Comparison of ENCODE assay signal across 12 cellular contexts in the genomic region with DNA sequence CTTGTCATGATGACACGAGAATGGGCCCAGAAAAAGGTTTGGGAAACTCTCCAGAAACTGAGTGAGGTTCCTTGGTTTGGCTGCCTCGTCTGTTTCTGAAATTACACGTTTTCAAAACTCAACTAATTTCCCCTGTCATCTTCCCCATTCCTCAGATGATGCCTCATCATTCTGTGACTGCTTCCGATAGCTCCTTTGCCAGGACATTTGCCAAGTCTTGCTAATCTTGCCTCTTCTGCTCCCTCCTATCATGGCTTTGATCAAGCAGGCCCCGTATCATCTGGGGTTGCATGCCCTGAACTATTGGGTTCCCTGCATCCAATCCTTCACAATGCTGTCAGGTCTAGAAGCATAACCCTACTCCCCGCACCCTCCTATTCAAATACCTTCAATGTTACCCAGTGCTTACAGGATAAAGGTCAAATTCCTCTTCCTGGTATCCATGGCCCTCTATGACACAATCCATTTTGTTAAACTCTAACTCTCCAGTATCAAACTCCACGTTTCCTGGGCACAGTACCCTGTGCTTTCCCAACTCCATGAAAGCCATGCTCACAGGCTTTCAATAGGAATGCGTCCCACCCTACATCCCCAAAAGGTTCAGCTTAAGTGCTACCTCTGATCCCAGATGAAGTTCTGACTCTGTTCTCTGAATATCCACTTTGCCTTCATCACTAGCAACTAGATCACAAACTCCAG. TPM values are rescaled to one million over a fixed set of nuclear protein-coding genes. Genes with fewer than 3 reads are reported as not detected.
A peak's percentile ranks its signal among the peaks of the same experiment; 100 is the strongest.
DNase-seq lines count a peak whose midpoint lies in the region; ATAC-seq and TF ChIP-seq lines count a peak whose summit lies in the region.
"Had no signal": no experiment of that assay in that cellular context is flagged by ENCODE, and none has a peak within 500 bp of the region (broad histone marks: within the 10 kb centered on the region; RNA-seq: fewer than 3 reads in every experiment).

No MANE protein-coding gene starts in this region.

- H3K36me3 ChIP-seq in HCT116 (ENCODE audit: control insufficient read depth in 1 of 2, insufficient read depth in 2 of 2, low read length in 2 of 2), result peaks cover 42 to 43% of the 10 kb centered on the region in 2 experiments
- peaks cover 11 to 69% (median 58%) of the 10 kb centered on the region in 9 donors for H3K36me3 ChIP-seq in heart left ventricle

- DNase-seq in HCT116 (ENCODE audit: low read depth, low spot score) (no peak), heart left ventricle (no peak), skeletal muscle cell (ENCODE audit: low read depth) (peak; percentile 47), AML-193 (lab: John Stamatoyannopoulos, UW) (no peak), NCI-H1930 (lab: John Stamatoyannopoulos, UW) (no peak), GM10248 (ENCODE audit: extremely low spot score) (no peak)
- DNase-seq in activated naive CD8-positive, alpha-beta T cell treated with anti-CD3 and anti-CD28 coated beads, Interleukin-2, amount 10 ng/mL, durations not matched to agents 7 days and 5 days, result peak; percentile 5
- DNase-seq in central memory CD4-positive, alpha-beta T cell, result no peak
- DNase-seq: caudate nucleus, NCI-H524 treated with DMSO at 0.1 percent for 48 hours, T1000 had no signal

- H3K4me1 Mint-ChIP-seq in activated naive CD8-positive, alpha-beta T cell treated with anti-CD3 and anti-CD28 coated beads, Interleukin-2, amount 10 ng/mL, durations not matched to agents 7 days and 5 days, result no peaks in the 10 kb centered on the region
- H3K4me1 Mint-ChIP-seq: IgD-negative memory B cell had no signal

- 57 to 73% (median 64%) methylated on average over 8 of the region's 8 CpGs for WGBS in heart left ventricle, 4 donors

- TF ChIP-seq CTCF in HCT116 (IDR thresholded peaks at IDR 0.05 in 2 of 3, conservative IDR thresholded peaks at IDR 0.05 in 1 of 3; ENCODE audit: borderline replicate concordance in 1 of 3, insufficient read depth in 1 of 3, low read depth in 2 of 3, low read length in 2 of 3) (no peak), heart left ventricle (IDR thresholded peaks at IDR 0.05) (no peak), GM10248 (IDR thresholded peaks at IDR 0.05; ENCODE audit: control extremely low read depth, extremely low read depth, low read depth, missing control alignments) (no peak)

- intact Hi-C loops in HCT116 (cut with micrococcal nuclease) (no loop called here), heart left ventricle (cut with DNase I) (no loop called here)

- H3K27ac Mint-ChIP-seq in activated naive CD8-positive, alpha-beta T cell treated with anti-CD3 and anti-CD28 coated beads, Interleukin-2, amount 10 ng/mL, durations not matched to agents 7 days and 5 days, result no peak overlapping the region
- H3K27ac Mint-ChIP-seq: IgD-negative memory B cell had no signal

- H2AFZ ChIP-seq in HCT116 (ENCODE audit: low read depth, low read length, poor library complexity, severe bottlenecking), result no peak overlapping the region

- no peak overlapping the region for H3K4me2 ChIP-seq in HCT116 (ENCODE audit: low read length)

- H4K20me1 ChIP-seq in HCT116 (ENCODE audit: insufficient read depth), result no peaks in the 10 kb centered on the region

- H3K79me2 ChIP-seq in HCT116 (ENCODE audit: insufficient read depth, low read length), result peaks cover 6% of the 10 kb centered on the region

- no peaks in the 10 kb centered on the region for H3K9me3 Mint-ChIP-seq in activated naive CD8-positive, alpha-beta T cell treated with anti-CD3 and anti-CD28 coated beads, Interleukin-2, amount 10 ng/mL, durations not matched to agents 7 days and 5 days

- no TSS peak for BruUV-seq in HCT116 (replicated peaks; lab: Mats Ljungman, UMichigan)

- TF ChIP-seq RAD21 in HCT116 (IDR thresholded peaks at IDR 0.05; ENCODE audit: low read depth), result no peak

- no peak overlapping the region for H3K4me3 ChIP-seq in HCT116 (replicated peaks in 1 of 2; ENCODE audit: low read depth in 1 of 2, low read length in 2 of 2)
- H3K4me3 ChIP-seq in heart left ventricle, result no peak overlapping the region
- no peak overlapping the region for H3K4me3 ChIP-seq in skeletal muscle cell (ENCODE audit: low read depth, low read length)

- H3K27ac ChIP-seq in HCT116 (ENCODE audit: low read depth, low read length), result no peak overlapping the region
- no peak overlapping the region for H3K27ac ChIP-seq in heart left ventricle

- CTCF ChIA-PET in HCT116 (lab: Charles Lee), result no interaction called here
- CTCF ChIA-PET in GM10248 (lab: Yijun Ruan, JAX), result no interaction called here

- no peaks in the 10 kb centered on the region for H3K27me3 Mint-ChIP-seq in activated naive CD8-positive, alpha-beta T cell treated with anti-CD3 and anti-CD28 coated beads, Interleukin-2, amount 10 ng/mL, durations not matched to agents 7 days and 5 days
- H3K27me3 Mint-ChIP-seq: IgD-negative memory B cell had no signal

- no peak overlapping the region for H3K4me3 Mint-ChIP-seq in activated naive CD8-positive, alpha-beta T cell treated with anti-CD3 and anti-CD28 coated beads, Interleukin-2, amount 10 ng/mL, durations not matched to agents 7 days and 5 days
- H3K4me3 Mint-ChIP-seq: IgD-negative memory B cell had no signal

- RAD21 ChIA-PET in HCT116 (lab: Charles Lee; ENCODE audit: low non-redundant PET in 1 of 2, low total read pairs in 2 of 2, uncharacterized antibody in 2 of 2, unreplicated experiment in 2 of 2), result no interaction called here

- ATAC-seq in HCT116 (peak; percentile 22; the same call in 1 of the 2 replicates), heart left ventricle (peak; percentile 10 to 66 (median 46))
- ATAC-seq in activated naive CD8-positive, alpha-beta T cell treated with anti-CD3 and anti-CD28 coated beads, Interleukin-2, amount 10 ng/mL, durations not matched to agents 7 days and 5 days (ENCODE audit: low read depth), result no peak

- H3K27me3 ChIP-seq in HCT116 (ENCODE audit: insufficient read depth, low read length) (no peaks in the 10 kb centered on the region), heart left ventricle (no peaks in the 10 kb centered on the region)

- POLR2A ChIA-PET in HCT116 (lab: Charles Lee), result no interaction called here
- POLR2A ChIA-PET in activated naive CD8-positive, alpha-beta T cell treated with anti-CD3 and anti-CD28 coated beads, Interleukin-2, amount 10 ng/mL, durations not matched to agents 7 days and 5 days (lab: Charles Lee), result interaction anchor here (0.6 kb wide), 1 partner anchor 34 kb away, joined by 3 read pairs; no protein-coding TSS in a partner anchor
- POLR2A ChIA-PET in GM10248 (lab: Yijun Ruan, JAX), result no interaction called here

- peaks cover 54% of the 10 kb centered on the region for H3K36me3 Mint-ChIP-seq in activated naive CD8-positive, alpha-beta T cell treated with anti-CD3 and anti-CD28 coated beads, Interleukin-2, amount 10 ng/mL, durations not matched to agents 7 days and 5 days

- no peaks in the 10 kb centered on the region for H3K9me3 ChIP-seq in HCT116 (ENCODE audit: control insufficient read depth in 1 of 2, insufficient read depth in 1 of 2, low read depth in 1 of 2, low read length in 2 of 2)
- no peaks in the 10 kb centered on the region for H3K9me3 ChIP-seq in heart left ventricle

- H3K4me1 ChIP-seq in HCT116 (ENCODE audit: control insufficient read depth in 1 of 2, insufficient read depth in 2 of 2, low read length in 2 of 2), result peaks cover 0 to 7% of the 10 kb centered on the region in 2 experiments; a peak in 1 of 4 replicates
- H3K4me1 ChIP-seq in heart left ventricle, result peaks cover 0 to 6% (median 0%) of the 10 kb centered on the region in 12 donors

- no peaks in the 10 kb centered on the region for H3K9me2 ChIP-seq in HCT116 (ENCODE audit: insufficient read depth)

- TF ChIP-seq POLR2A in HCT116 (IDR thresholded peaks at IDR 0.05; ENCODE audit: borderline replicate concordance, extremely low read depth, insufficient read depth, insufficient read length) (no peak), heart left ventricle (IDR thresholded peaks at IDR 0.05) (no peak)

- H3K9ac ChIP-seq in HCT116 (ENCODE audit: low read length), result no peak overlapping the region

TF ChIP-seq in HCT116, 20 proteins besides CTCF, POLR2A, EP300 and RAD21:
- TF ChIP-seq ZFX (IDR thresholded peaks at IDR 0.05) (no peak), POLR2AphosphoS5 (IDR thresholded peaks at IDR 0.05; ENCODE audit: low read depth, low read length) (peak; percentile 51), FOSL1 (IDR thresholded peaks at IDR 0.05; ENCODE audit: low read depth) (no peak)

RNA-seq across cellular contexts. Expression of gene TMEM200B, which starts 22.2 kb away (rescaled TPM):
- total RNA-seq in HCT116 (2021; ENCODE audit: unreplicated experiment) (11.3 TPM), heart left ventricle (1 to 10 TPM in 7 of 9 donors, under 1 TPM in 2; 0.83 to 3.5 (median 1.4) TPM)
- polyA plus RNA-seq in HCT116 (2012), result 8.4 and 9.1 TPM in 2 replicates
- total RNA-seq in activated naive CD8-positive, alpha-beta T cell treated with anti-CD3 and anti-CD28 coated beads, Interleukin-2, amount 10 ng/mL, durations not matched to agents 7 days and 5 days, result not detected
- 1 to 10 TPM; 1.5 to 1.9 TPM for polyA plus RNA-seq in heart left ventricle

RNA-seq across cellular contexts. Expression of gene SRSF4, which starts 35.8 kb away (rescaled TPM):
- total RNA-seq in HCT116 (2021; ENCODE audit: unreplicated experiment) (69.0 TPM), heart left ventricle (10 to 100 TPM; 40.4 to 54.6 (median 49.0) TPM)
- polyA plus RNA-seq in HCT116 (2012), result 58.2 and 66.6 TPM in 2 replicates
- total RNA-seq in activated naive CD8-positive, alpha-beta T cell treated with anti-CD3 and anti-CD28 coated beads, Interleukin-2, amount 10 ng/mL, durations not matched to agents 7 days and 5 days, result 100 to 1,000 TPM; 119 to 129 TPM
- 10 to 100 TPM; 41.6 to 53.2 TPM for polyA plus RNA-seq in heart left ventricle

Comparison
In these comparisons a context has a peak if more than half of its experiments do, and no peak if none do; other contexts are left out.
1. DNase-seq: peak in activated naive CD8-positive, alpha-beta T cell treated with anti-CD3 and anti-CD28 coated beads, Interleukin-2, amount 10 ng/mL, durations not matched to agents 7 days and 5 days (single experiment) and skeletal muscle cell (single experiment); none in HCT116 (single experiment), heart left ventricle (0 of 5), AML-193 (0 of 2), NCI-H1930 (0 of 2), GM10248 (single experiment) and central memory CD4-positive, alpha-beta T cell (single experiment).